10 cellular contexts compared by ENCODE assay signal in the genomic region with DNA sequence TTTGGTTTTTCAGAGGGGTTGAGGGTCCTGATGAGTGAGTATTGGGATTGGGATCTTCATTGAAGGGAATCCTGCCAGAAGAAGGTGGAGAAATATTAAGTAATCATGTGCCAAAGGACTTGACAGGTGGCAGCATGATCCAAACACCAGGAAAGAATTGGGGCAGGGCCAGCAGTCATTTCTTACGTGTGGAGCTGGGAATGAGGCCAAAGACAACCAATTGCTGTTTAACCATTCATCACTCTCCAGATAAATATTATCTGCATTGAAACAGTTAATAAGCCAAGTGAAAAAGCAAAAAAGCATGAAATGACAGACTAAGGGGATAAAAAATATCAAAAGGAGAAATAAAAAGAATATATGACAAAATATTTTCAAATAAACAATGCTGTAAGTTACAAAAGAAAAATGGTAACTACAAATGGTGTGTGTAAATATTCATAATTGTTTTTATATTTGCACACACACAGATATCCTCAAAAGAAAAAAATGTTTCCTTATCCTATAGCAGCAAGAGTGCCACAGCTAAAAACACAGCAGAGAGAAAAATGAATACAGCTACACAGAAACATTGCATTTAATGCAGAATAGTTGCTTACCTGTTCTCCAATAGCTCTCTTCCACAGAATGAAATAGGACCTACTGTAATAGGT. TPM values are rescaled to one million over a fixed set of nuclear protein-coding genes. Genes with fewer than 3 reads are reported as not detected.
A peak's percentile ranks its signal among the peaks of the same experiment; 100 is the strongest.
DNase-seq lines count a peak whose midpoint lies in the region; TF ChIP-seq lines count a peak whose summit lies in the region.
"Had no signal": no experiment of that assay in that cellular context is flagged by ENCODE, and none has a peak within 500 bp of the region (broad histone marks: within the 10 kb centered on the region; RNA-seq: fewer than 3 reads in every experiment).

No MANE protein-coding gene starts in this region.

- TF ChIP-seq CTCF in Peyer's patch (IDR thresholded peaks at IDR 0.05): no peak

- TF ChIP-seq POLR2A in Peyer's patch (IDR thresholded peaks at IDR 0.05): no peak

- H3K36me3 ChIP-seq in Peyer's patch: peaks cover 0 to 27% (median 0%) of the 10 kb centered on the region in 3 donors

- H3K4me3 ChIP-seq in Peyer's patch: no peak overlapping the region

- no peaks in the 10 kb centered on the region for H3K9me3 ChIP-seq in Peyer's patch

- no peaks in the 10 kb centered on the region for H3K27me3 ChIP-seq in Peyer's patch

- no peak overlapping the region for H3K27ac ChIP-seq in Peyer's patch
- H3K27ac ChIP-seq: C4-2B had no signal

- no peaks in the 10 kb centered on the region for H3K4me1 ChIP-seq in Peyer's patch

- DNase-seq in DMS 273 (lab: John Stamatoyannopoulos, UW; ENCODE audit: unreplicated experiment) (peak; percentile 84), NCI-H1417 (lab: John Stamatoyannopoulos, UW) (peak in 2 of 3 experiments; percentile 32 to 82), amniotic epithelial cell (ENCODE audit: low read depth) (peak; percentile 28), iris pigment epithelial cell (ENCODE audit: low read depth) (peak; percentile 39), activated gamma-delta T cell (lab: John Stamatoyannopoulos, UW) (no peak), iPS-NIHi7 (ENCODE audit: extremely low spot score) (no peak), UCSD-AML1 (lab: John Stamatoyannopoulos, UW; ENCODE audit: unreplicated experiment) (no peak), Peyer's patch (no peak)
- DNase-seq: midbrain had no signal

RNA-seq across cellular contexts. Expression of a gene that starts 26.1 kb away (rescaled TPM):
- total RNA-seq in Peyer's patch: 10 to 100 TPM; 43.7 to 68.5 (median 46.8) TPM

Comparison
In these comparisons a context has a peak if more than half of its experiments do, and no peak if none do; other contexts are left out.
1. DNase-seq: peak in DMS 273 (single experiment), NCI-H1417 (2 of 3), amniotic epithelial cell (single experiment) and iris pigment epithelial cell (single experiment); none in activated gamma-delta T cell (single experiment), iPS-NIHi7 (single experiment), UCSD-AML1 (single experiment) and Peyer's patch (0 of 3).